16 cellular contexts compared by ENCODE assay signal in genomic region chrX:77070108-77070918, GRCh38.
DNase-seq lines count a peak whose midpoint lies in the region; ATAC-seq and TF ChIP-seq lines count a peak whose summit lies in the region.
"Had no signal": no experiment of that assay in that cellular context is flagged by ENCODE, and none has a peak within 500 bp of the region (broad histone marks: within the 10 kb centered on the region; RNA-seq: fewer than 3 reads in every experiment).

No MANE protein-coding gene starts in this region.

- peak overlapping the region; percentile 68 for H3K4me3 Mint-ChIP-seq in memory B cell
- no peak overlapping the region for H3K4me3 Mint-ChIP-seq in type B pancreatic cell
- H3K4me3 Mint-ChIP-seq: activated T-cell treated with anti-CD3 and anti-CD28 coated beads, Interleukin-2, amount 50 U/mL, for 24 hours; WTC11 had no signal

- H3K4me1 Mint-ChIP-seq in memory B cell (peaks cover 11% of the 10 kb centered on the region), type B pancreatic cell (ENCODE audit: unreplicated experiment) (no peaks in the 10 kb centered on the region)

- H3K27me3 ChIP-seq in osteoblast (ENCODE audit: insufficient read depth, low read length), result no peaks in the 10 kb centered on the region
- no peaks in the 10 kb centered on the region for H3K27me3 ChIP-seq in effector memory CD4-positive, alpha-beta T cell (replicated peaks; ENCODE audit: control insufficient read depth, insufficient read depth, low read length, poor library complexity, severe bottlenecking)
- H3K27me3 ChIP-seq: testis had no signal

- ATAC-seq in GM21526 (IDR thresholded peaks at IDR 0.05; ENCODE audit: low FRiP score, unreplicated experiment), result peak; percentile 52
- ATAC-seq in memory B cell (ENCODE audit: low read depth), result peak; percentile 21
- ATAC-seq: WTC11 had no signal

- H3K27me3 Mint-ChIP-seq in memory B cell (no peaks in the 10 kb centered on the region), type B pancreatic cell (no peaks in the 10 kb centered on the region)

- no peak overlapping the region for H2AFZ ChIP-seq in osteoblast (ENCODE audit: low read length)

- H3K4me2 ChIP-seq in osteoblast (ENCODE audit: insufficient read depth, low read length), result no peak overlapping the region

- no peak overlapping the region for H3K27ac ChIP-seq in osteoblast (ENCODE audit: low read depth, low read length)
- no peak overlapping the region for H3K27ac ChIP-seq in effector memory CD4-positive, alpha-beta T cell (ENCODE audit: insufficient read depth, low read length, poor library complexity, severe bottlenecking)
- H3K27ac ChIP-seq: testis had no signal

- TF ChIP-seq CTCF in osteoblast (IDR thresholded peaks at IDR 0.05; ENCODE audit: extremely low read depth, low read depth, low read length), result no peak
- no peak for TF ChIP-seq CTCF in type B pancreatic cell (conservative IDR thresholded peaks at IDR 0.05)

- H3K36me3 Mint-ChIP-seq in memory B cell (no peaks in the 10 kb centered on the region), type B pancreatic cell (no peaks in the 10 kb centered on the region)
- H3K36me3 Mint-ChIP-seq: WTC11 had no signal

- H3K4me1 ChIP-seq in osteoblast (ENCODE audit: insufficient read depth, low read length), result no peaks in the 10 kb centered on the region
- no peaks in the 10 kb centered on the region for H3K4me1 ChIP-seq in effector memory CD4-positive, alpha-beta T cell (ENCODE audit: control insufficient read depth, insufficient read depth, low read length, poor library complexity, severe bottlenecking)
- H3K4me1 ChIP-seq: testis had no signal

- H3K9me3 Mint-ChIP-seq in memory B cell (no peaks in the 10 kb centered on the region), type B pancreatic cell (no peaks in the 10 kb centered on the region)
- H3K9me3 Mint-ChIP-seq: activated T-cell treated with anti-CD3 and anti-CD28 coated beads, Interleukin-2, amount 50 U/mL, for 24 hours had no signal

- H3K36me3 ChIP-seq in osteoblast (ENCODE audit: insufficient read depth, low read length), result no peaks in the 10 kb centered on the region
- no peaks in the 10 kb centered on the region for H3K36me3 ChIP-seq in effector memory CD4-positive, alpha-beta T cell (ENCODE audit: control insufficient read depth, insufficient read depth, low read length)

- no peaks in the 10 kb centered on the region for H3K79me2 ChIP-seq in osteoblast (ENCODE audit: insufficient read depth, low read length)

- no peak overlapping the region for H3K4me3 ChIP-seq in osteoblast (ENCODE audit: insufficient read depth, low read length)
- H3K4me3 ChIP-seq in effector memory CD4-positive, alpha-beta T cell (ENCODE audit: insufficient read depth, low read depth, low read length, poor library complexity, severe bottlenecking), result no peak overlapping the region
- H3K4me3 ChIP-seq: testis had no signal

- H3K9me3 ChIP-seq in osteoblast (ENCODE audit: low read depth, low read length), result no peaks in the 10 kb centered on the region
- no peaks in the 10 kb centered on the region for H3K9me3 ChIP-seq in effector memory CD4-positive, alpha-beta T cell (ENCODE audit: control insufficient read depth, low read length)
- H3K9me3 ChIP-seq: testis had no signal

- no peaks in the 10 kb centered on the region for H4K20me1 ChIP-seq in osteoblast (ENCODE audit: insufficient read depth, low read length)

- peak; percentile 21 for DNase-seq in NOMO-1 treated with DMSO at 0.1 percent for 48 hours (lab: John Stamatoyannopoulos, UW; ENCODE audit: unreplicated experiment)
- no peak for DNase-seq in NOMO-1 treated with dmso at 0.1 percent for 144 hours (lab: John Stamatoyannopoulos, UW; ENCODE audit: unreplicated experiment)
- DNase-seq in OCI-M1 (lab: John Stamatoyannopoulos, UW), result peak; percentile 78
- DNase-seq in memory B cell (ENCODE audit: low spot score in 2 of 2), result no peak
- no peak for DNase-seq in osteoblast (ENCODE audit: insufficient read length, low spot score, missing footprints)
- DNase-seq in type B pancreatic cell (ENCODE audit: extremely low spot score, unreplicated experiment), result no peak
- DNase-seq in effector memory CD4-positive, alpha-beta T cell, result no peak
- DNase-seq: activated T-cell treated with anti-CD3 and anti-CD28 coated beads, Interleukin-2, amount 50 U/mL, for 24 hours; COR-L47; effector CD4-positive, alpha-beta T cell; NCI-H524 treated with DMSO at 0.1 percent for 48 hours; Right ventricle myocardium superior; stimulated activated CD4-positive, alpha-beta T cell treated with anti-CD3 and anti-CD28 coated beads, Interleukin-12 subunit alpha, Interleukin-12 subunit beta, amount 100 ng/mL, for 4 hours; testis had no signal

- H3K27ac Mint-ChIP-seq in memory B cell, result peak overlapping the region; percentile 12
- no peak overlapping the region for H3K27ac Mint-ChIP-seq in type B pancreatic cell
- H3K27ac Mint-ChIP-seq: activated T-cell treated with anti-CD3 and anti-CD28 coated beads, Interleukin-2, amount 50 U/mL, for 24 hours; WTC11 had no signal

Comparison
In these comparisons a context has a peak if more than half of its experiments do, and no peak if none do; other contexts are left out.
1. DNase-seq: peak in NOMO-1 treated with DMSO at 0.1 percent for 48 hours (single experiment) and OCI-M1 (single experiment); none in NOMO-1 treated with dmso at 0.1 percent for 144 hours (single experiment), memory B cell (0 of 2), osteoblast (single experiment), type B pancreatic cell (single experiment) and effector memory CD4-positive, alpha-beta T cell (0 of 3).